In the genomic region with DNA sequence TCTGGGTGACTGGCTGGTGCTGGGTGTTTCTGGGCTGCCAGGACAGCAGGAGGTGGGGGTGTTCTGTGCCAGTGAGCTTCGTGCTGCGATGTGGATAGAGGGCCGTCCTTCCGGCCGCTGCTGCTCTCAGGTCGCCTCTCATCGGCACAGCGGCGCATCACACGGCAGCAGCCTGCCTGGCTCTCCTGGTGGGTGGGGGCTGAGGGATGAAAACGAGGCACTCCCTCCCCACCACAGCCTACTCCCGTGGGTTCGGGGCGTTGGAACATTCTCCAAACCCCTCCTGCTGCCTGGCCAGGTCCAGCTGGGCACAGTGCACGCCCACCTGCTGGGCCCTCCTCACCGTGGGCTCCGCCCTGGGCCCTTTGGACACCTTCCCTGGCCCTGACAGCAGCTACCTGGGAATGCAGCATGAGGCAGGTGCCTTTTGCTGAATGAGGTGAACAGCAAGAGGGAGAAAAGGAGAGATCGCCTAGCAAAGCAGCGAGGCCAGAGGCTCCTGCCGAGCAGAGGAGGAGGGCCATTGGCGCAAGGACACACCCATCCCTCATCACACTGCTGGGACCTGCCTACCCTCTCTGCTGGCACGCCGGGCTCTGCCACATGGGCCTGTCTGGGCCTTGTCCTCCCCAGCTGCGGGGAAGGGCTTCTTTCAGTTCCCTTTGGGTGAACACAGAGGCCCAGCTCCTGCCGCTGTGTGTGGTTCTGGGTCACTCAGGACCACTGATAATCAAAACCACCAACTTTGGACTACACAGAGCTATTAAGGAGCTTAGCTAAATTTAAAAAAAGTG, we compare ENCODE assay signal across 9 cellular contexts. TPM values are rescaled to one million over a fixed set of nuclear protein-coding genes. Genes with fewer than 3 reads are reported as not detected.
DNase-seq lines count a peak whose midpoint lies in the region; ATAC-seq and TF ChIP-seq lines count a peak whose summit lies in the region.
"Had no signal": no experiment of that assay in that cellular context is flagged by ENCODE, and none has a peak within 500 bp of the region (broad histone marks: within the 10 kb centered on the region; RNA-seq: fewer than 3 reads in every experiment).

No MANE protein-coding gene starts in this region.

- H3K36me3 Mint-ChIP-seq in memory B cell, result no peaks in the 10 kb centered on the region
- peaks cover 7% of the 10 kb centered on the region for H3K36me3 Mint-ChIP-seq in Calu3 (ENCODE audit: insufficient read depth, unreplicated experiment)

- TF ChIP-seq CTCF in C4-2B (conservative IDR thresholded peaks at IDR 0.05) (no peak), PC-3 (conservative IDR thresholded peaks at IDR 0.05; ENCODE audit: low read depth, low read length) (no peak), Calu3 (IDR thresholded peaks at IDR 0.05; ENCODE audit: unreplicated experiment) (no peak)

- POLR2A ChIA-PET in PC-3 (lab: Charles Lee; ENCODE audit: unreplicated experiment), result no interaction called here

- H3K9me3 Mint-ChIP-seq in memory B cell (no peaks in the 10 kb centered on the region), Calu3 (ENCODE audit: low read depth, unreplicated experiment) (no peaks in the 10 kb centered on the region)

- H3K27me3 ChIP-seq in PC-3 (ENCODE audit: low read length), result no peaks in the 10 kb centered on the region
- H3K27me3 ChIP-seq: suprapubic skin had no signal

- BruUV-seq in PC-3 (replicated peaks; lab: Mats Ljungman, UMichigan) (no TSS peak), Calu3 (replicated peaks; lab: Mats Ljungman, UMichigan) (no TSS peak)

- DNase-seq in GM19238 (ENCODE audit: insufficient read length, low spot score) (peak; percentile 63), PC-3 (no peak), memory B cell (ENCODE audit: low spot score in 2 of 2) (peak; percentile 68 to 75), NCI-H510A treated with DMSO at 0.1 percent for 48 hours (lab: John Stamatoyannopoulos, UW) (no peak), Calu3 (no peak)
- no peak for DNase-seq in activated CD4-positive, alpha-beta T cell treated with anti-CD3 and anti-CD28 coated beads, Interleukin-2, amount 50 U/mL, for 4 hours

- H3K27ac Mint-ChIP-seq in memory B cell (no peak overlapping the region), Calu3 (ENCODE audit: unreplicated experiment) (no peak overlapping the region)

- H3K4me2 ChIP-seq in PC-3 (ENCODE audit: low read length), result no peak overlapping the region

- H3K4me3 Mint-ChIP-seq in memory B cell (no peak overlapping the region), Calu3 (ENCODE audit: low read depth, unreplicated experiment) (no peak overlapping the region)

- no peaks in the 10 kb centered on the region for H3K9me2 ChIP-seq in PC-3 (replicated peaks; ENCODE audit: low read length)

- H3K79me2 ChIP-seq in PC-3 (ENCODE audit: low read length), result peaks cover 35% of the 10 kb centered on the region

- no peaks in the 10 kb centered on the region for H3K36me3 ChIP-seq in PC-3 (ENCODE audit: low read depth, low read length)
- H3K36me3 ChIP-seq: suprapubic skin had no signal

- H3F3A ChIP-seq in PC-3 (ENCODE audit: low read length, unreplicated experiment), result no peaks in the 10 kb centered on the region

- no peaks in the 10 kb centered on the region for H3K9me3 ChIP-seq in PC-3 (ENCODE audit: low read length)
- H3K9me3 ChIP-seq: suprapubic skin had no signal

- CTCF ChIA-PET in PC-3 (lab: Charles Lee) (no interaction called here), Calu3 (lab: Charles Lee) (no interaction called here)

- peaks cover 42% of the 10 kb centered on the region for H3K4me1 ChIP-seq in PC-3 (ENCODE audit: insufficient read depth, low read length)

- H3K27ac ChIP-seq in C4-2B (peak overlapping the region; percentile 74), PC-3 (ENCODE audit: low read length) (peak overlapping the region; percentile 92)
- H3K27ac ChIP-seq: suprapubic skin had no signal

- no peaks in the 10 kb centered on the region for H4K20me1 ChIP-seq in PC-3 (ENCODE audit: low read length)

- intact Hi-C loops in PC-3 (cut with micrococcal nuclease) (no loop called here), Calu3 (cut with micrococcal nuclease; ENCODE audit: unreplicated experiment) (loop anchor here (10.0 kb wide), 1 partner anchor 106 kb away; no protein-coding TSS in a partner anchor)

- H3K9ac ChIP-seq in PC-3 (ENCODE audit: low read length), result no peak overlapping the region

- H3K27me3 Mint-ChIP-seq in memory B cell, result no peaks in the 10 kb centered on the region
- H3K27me3 Mint-ChIP-seq in Calu3 (ENCODE audit: unreplicated experiment), result no peaks in the 10 kb centered on the region

- H3K4me1 Mint-ChIP-seq in memory B cell, result peaks cover 17% of the 10 kb centered on the region
- peaks cover 10% of the 10 kb centered on the region for H3K4me1 Mint-ChIP-seq in Calu3 (ENCODE audit: low read depth, unreplicated experiment)

- ATAC-seq in HG03097 (IDR thresholded peaks at IDR 0.05; ENCODE audit: low FRiP score, unreplicated experiment) (peak; percentile 36), PC-3 (no peak), memory B cell (ENCODE audit: low read depth) (peak; percentile 64)

- H2AFZ ChIP-seq in PC-3 (ENCODE audit: low read length), result no peak overlapping the region

- H3K4me3 ChIP-seq in PC-3 (ENCODE audit: low read length), result no peak overlapping the region
- H3K4me3 ChIP-seq: suprapubic skin had no signal

RNA-seq across cellular contexts. Expression of a gene that starts 33.4 kb away (rescaled TPM):
- total RNA-seq in PC-3 (2014; rRNA removed) (22.6 and 27.8 TPM in 2 replicates), Calu3 (2022) (16.5 and 16.6 TPM in 2 replicates)

Comparison
In these comparisons a context has a peak if more than half of its experiments do, and no peak if none do; other contexts are left out.
1. DNase-seq: peak in GM19238 (single experiment) and memory B cell (2 of 2); none in PC-3 (single experiment), NCI-H510A treated with DMSO at 0.1 percent for 48 hours (single experiment), Calu3 (single experiment) and activated CD4-positive, alpha-beta T cell treated with anti-CD3 and anti-CD28 coated beads, Interleukin-2, amount 50 U/mL, for 4 hours (0 of 2).